In the genomic region with DNA sequence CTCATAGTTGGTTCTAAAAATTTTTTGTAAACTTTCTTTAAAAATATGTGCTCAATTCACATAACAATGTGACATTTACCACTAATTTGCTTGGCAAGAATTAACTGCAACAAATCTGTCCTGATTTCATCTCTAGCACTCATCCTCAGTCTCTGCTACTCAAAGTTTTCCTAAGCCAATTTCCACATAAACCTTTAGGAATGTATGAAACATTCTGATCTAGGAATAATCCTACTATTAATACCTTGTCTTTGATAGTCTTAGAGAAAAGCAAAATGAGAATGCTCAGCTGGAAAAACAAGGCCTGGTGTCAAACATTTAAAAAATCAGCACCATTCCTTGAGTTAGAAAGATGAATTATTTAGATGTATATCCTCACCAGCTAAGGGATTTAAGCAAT, we compare ENCODE assay signal across 18 cellular contexts.
"Had no signal": no experiment of that assay in that cellular context is flagged by ENCODE, and none has a peak within 500 bp of the region (broad histone marks: within the 10 kb centered on the region; RNA-seq: fewer than 3 reads in every experiment).

No MANE protein-coding gene starts in this region.

- H3K4me1 ChIP-seq: neural progenitor cell, right atrium auricular region, testis had no signal

- DNase-seq: activated gamma-delta T cell treated with Interleukin-2 at 50 U/mL for 16 hours; activated T-cell treated with anti-CD3 and anti-CD28 coated beads for 4 hours; amygdala; caudate nucleus; effector memory CD8-positive, alpha-beta T cell; immature natural killer cell; kidney glomerular epithelial cell; left ventricle myocardium inferior; mammary epithelial cell; naive thymus-derived CD4-positive, alpha-beta T cell; stimulated activated CD4-positive, alpha-beta T cell treated with anti-CD3 and anti-CD28 coated beads, Interleukin-15, amount 100 ng/mL, for 24 hours; stimulated activated CD4-positive, alpha-beta T cell treated with anti-CD3 and anti-CD28 coated beads, Interleukin-2, amount 100 ng/mL, for 48 hours; stomach; testis; upper lobe of right lung had no signal

- H3K36me3 ChIP-seq: left ventricle myocardium inferior, neural progenitor cell, right atrium auricular region, stomach, upper lobe of right lung had no signal

- H3K4me3 ChIP-seq: left ventricle myocardium inferior, neural progenitor cell, right atrium auricular region, skin epidermis, stomach, testis, upper lobe of right lung had no signal

- H3K27me3 ChIP-seq: neural progenitor cell, right atrium auricular region, stomach, testis, upper lobe of right lung had no signal

- H3K9ac ChIP-seq: neural progenitor cell had no signal

- H3K27ac ChIP-seq: left ventricle myocardium inferior, neural progenitor cell, right atrium auricular region, testis, upper lobe of right lung had no signal

- H3K9me3 ChIP-seq: left ventricle myocardium inferior, right atrium auricular region, stomach, testis, upper lobe of right lung had no signal
